In genomic region chr6:46584586-46584985, GRCh38 we compare ENCODE assay signal across 15 cellular contexts.
DNase-seq lines count a peak whose midpoint lies in the region; ATAC-seq, FAIRE-seq and TF ChIP-seq lines count a peak whose summit lies in the region.
"Had no signal": no experiment of that assay in that cellular context is flagged by ENCODE, and none has a peak within 500 bp of the region (broad histone marks: within the 10 kb centered on the region; RNA-seq: fewer than 3 reads in every experiment).

No MANE protein-coding gene starts in this region.

- peak; percentile 6 for DNase-seq in mammary epithelial cell
- DNase-seq in breast epithelium (ENCODE audit: low spot score in 2 of 2) = no peak
- DNase-seq in bronchial epithelial cell (ENCODE audit: low read depth) = peak; percentile 11
- DNase-seq in mesendoderm = peak; percentile 30
- DNase-seq in NCI-H526 (lab: John Stamatoyannopoulos, UW) = no peak
- DNase-seq in NCI-H1694 (lab: John Stamatoyannopoulos, UW) = no peak
- no peak for DNase-seq in hippocampal formation (lab: John Stamatoyannopoulos, UW)
- DNase-seq: C1 segment of cervical spinal cord, DMS53, NCI-H1092, NCI-H774, SHP77 treated with DMSO at 0.1 percent for 48 hours had no signal

- no peak overlapping the region for H2AFZ ChIP-seq in mammary epithelial cell (ENCODE audit: low read depth, low read length)

- H3K27ac ChIP-seq in mammary epithelial cell (ENCODE audit: insufficient read depth, low read depth, low read length) (no peak overlapping the region), breast epithelium (no peak overlapping the region), mesendoderm (ENCODE audit: low read depth, low read length) (no peak overlapping the region)

- no peak overlapping the region for H2BK15ac ChIP-seq in mesendoderm (replicated peaks; ENCODE audit: low read depth)

- H3K4me3 ChIP-seq in mammary epithelial cell (replicated peaks in 1 of 3; ENCODE audit: insufficient read depth in 1 of 3, low read depth in 2 of 3, low read length in 3 of 3) (no peak overlapping the region), breast epithelium (no peak overlapping the region), bronchial epithelial cell (ENCODE audit: low read depth, low read length) (no peak overlapping the region), mesendoderm (ENCODE audit: low read length) (no peak overlapping the region)
- H3K4me3 ChIP-seq: GM12878 had no signal

- H2BK5ac ChIP-seq in mesendoderm (ENCODE audit: low read length) = no peak overlapping the region

- TF ChIP-seq CTCF in mammary epithelial cell (conservative IDR thresholded peaks at IDR 0.05 in 1 of 2, IDR thresholded peaks at IDR 0.05 in 1 of 2; ENCODE audit: extremely low read depth in 1 of 2, insufficient read depth in 1 of 2, low read depth in 1 of 2, low read length in 2 of 2) (no peak), breast epithelium (IDR thresholded peaks at IDR 0.05) (no peak), bronchial epithelial cell (IDR thresholded peaks at IDR 0.05; ENCODE audit: insufficient read depth, low read length, severe bottlenecking) (no peak)

- no peaks in the 10 kb centered on the region for H3K79me1 ChIP-seq in mesendoderm (ENCODE audit: low read length)

- dilution Hi-C loops in mammary epithelial cell (cut with HindIII; ENCODE audit: low sequenced_read_pairs) = no loop called here

- no peak for FAIRE-seq in bronchial epithelial cell (lab: Jason Lieb, UNC)
- FAIRE-seq: GM12878, RCC 7860 had no signal

- no peak for TF ChIP-seq POLR2A in breast epithelium (IDR thresholded peaks at IDR 0.05)

- CTCF ChIA-PET in mammary epithelial cell (lab: Charles Lee; ENCODE audit: low non-redundant PET) = no interaction called here

- H3K79me2 ChIP-seq in mammary epithelial cell (ENCODE audit: insufficient read depth, low read length) = no peaks in the 10 kb centered on the region
- H3K79me2 ChIP-seq in mesendoderm (ENCODE audit: control insufficient read depth, insufficient read depth, low read length) = no peaks in the 10 kb centered on the region

- ATAC-seq in GM21381 (IDR thresholded peaks at IDR 0.05; ENCODE audit: unreplicated experiment) = no peak
- ATAC-seq: GM12878 had no signal

- H3K9ac ChIP-seq in mammary epithelial cell (ENCODE audit: insufficient read depth, low read length) = no peak overlapping the region
- H3K9ac ChIP-seq in mesendoderm (ENCODE audit: low read length) = no peak overlapping the region

- H3K4ac ChIP-seq in mesendoderm (ENCODE audit: low read depth, low read length) = no peak overlapping the region

- H4K8ac ChIP-seq in mesendoderm (ENCODE audit: low read depth, low read length) = no peak overlapping the region

- H3K27me3 ChIP-seq in mammary epithelial cell (ENCODE audit: insufficient read depth, low read length) (no peaks in the 10 kb centered on the region), breast epithelium (no peaks in the 10 kb centered on the region), bronchial epithelial cell (ENCODE audit: control insufficient read depth, insufficient read depth, low read length) (no peaks in the 10 kb centered on the region), mesendoderm (ENCODE audit: insufficient read depth, low read length, poor library complexity) (no peaks in the 10 kb centered on the region)

- H3K4me1 ChIP-seq in mammary epithelial cell (ENCODE audit: insufficient read depth, low read length) (no peaks in the 10 kb centered on the region), breast epithelium (no peaks in the 10 kb centered on the region), mesendoderm (ENCODE audit: control insufficient read depth, low read depth, low read length) (no peaks in the 10 kb centered on the region)

- H4K5ac ChIP-seq in mesendoderm (ENCODE audit: low read length) = no peak overlapping the region

- in situ Hi-C loops in mammary epithelial cell (cut with MboI; ENCODE audit: low sequenced_read_pairs in 2 of 2) = no loop called here

- H3K56ac ChIP-seq in mesendoderm (ENCODE audit: low read length) = no peak overlapping the region

- H3K9me3 ChIP-seq in mammary epithelial cell (replicated peaks; ENCODE audit: insufficient read depth, low read length) (no peaks in the 10 kb centered on the region), breast epithelium (no peaks in the 10 kb centered on the region)

- no peak overlapping the region for H3K23ac ChIP-seq in mesendoderm (ENCODE audit: low read length)

- H2BK120ac ChIP-seq in mesendoderm (ENCODE audit: low read depth, low read length) = no peak overlapping the region

- H3K36me3 ChIP-seq in mammary epithelial cell (ENCODE audit: insufficient read depth, low read length) (no peaks in the 10 kb centered on the region), breast epithelium (no peaks in the 10 kb centered on the region), bronchial epithelial cell (ENCODE audit: control insufficient read depth, insufficient read depth, low read length) (no peaks in the 10 kb centered on the region), mesendoderm (ENCODE audit: control insufficient read depth, insufficient read depth, low read length) (no peaks in the 10 kb centered on the region)

- intact Hi-C loops in mammary epithelial cell (cut with micrococcal nuclease) = no loop called here
- intact Hi-C loops in breast epithelium (cut with DNase I; ENCODE audit: low total_unique reads) = no loop called here

- no peaks in the 10 kb centered on the region for H4K20me1 ChIP-seq in mammary epithelial cell (ENCODE audit: insufficient read depth, low read length)

- BruUV-seq in mammary epithelial cell (replicated peaks; lab: Mats Ljungman, UMichigan) = no TSS peak

- no peak overlapping the region for H2AK5ac ChIP-seq in mesendoderm (ENCODE audit: low read length)

- H3K18ac ChIP-seq in mesendoderm (ENCODE audit: low read length) = no peak overlapping the region

- WGBS in mammary epithelial cell (ENCODE audit: low coverage, missing lambda C conversion rate) = 90% methylated on average over 3 of the region's 3 CpGs
- WGBS in mesendoderm (ENCODE audit: extremely low coverage, insufficient coverage, low lambda C conversion rate) = no CpG with 5 or more reads among the region's 3 CpGs

- no peak overlapping the region for H3K4me2 ChIP-seq in mammary epithelial cell (ENCODE audit: insufficient read depth, low read depth, low read length)
- H3K4me2 ChIP-seq in mesendoderm (ENCODE audit: low read length) = no peak overlapping the region

Comparison
In these comparisons a context has a peak if more than half of its experiments do, and no peak if none do; other contexts are left out.
1. DNase-seq: peak in mammary epithelial cell (single experiment), bronchial epithelial cell (single experiment) and mesendoderm (single experiment); none in breast epithelium (0 of 2), NCI-H526 (0 of 2), NCI-H1694 (single experiment) and hippocampal formation (0 of 2).